Comparison of ENCODE assay signal across 25 cellular contexts in the genomic region with DNA sequence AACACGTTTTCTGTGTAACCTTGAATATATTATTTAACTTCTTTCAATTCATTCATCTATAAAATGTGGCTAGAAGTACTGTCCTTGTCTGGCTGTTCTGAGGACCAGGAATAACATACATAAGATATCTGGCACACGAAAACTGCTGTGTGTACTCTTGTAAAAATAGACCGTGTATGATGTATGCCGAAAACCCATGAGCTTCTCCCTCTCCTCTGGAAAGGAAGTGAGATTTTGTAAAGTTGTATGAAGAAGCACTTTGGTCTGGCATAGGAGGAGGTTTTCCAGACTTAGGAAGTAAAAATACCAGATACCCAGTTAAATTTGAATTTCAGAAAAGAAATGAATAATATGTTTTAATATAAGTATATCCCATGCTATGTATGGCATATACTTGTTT.
DNase-seq lines count a peak whose midpoint lies in the region; ATAC-seq and TF ChIP-seq lines count a peak whose summit lies in the region.
"Had no signal": no experiment of that assay in that cellular context is flagged by ENCODE, and none has a peak within 500 bp of the region (broad histone marks: within the 10 kb centered on the region; RNA-seq: fewer than 3 reads in every experiment).

No MANE protein-coding gene starts in this region.

- H2AFZ ChIP-seq in MM.1S (ENCODE audit: low read length): peak overlapping the region; percentile 13; the same call in 1 of the 2 replicates
- H2AFZ ChIP-seq: hepatocyte had no signal

- no peaks in the 10 kb centered on the region for H3K9me2 ChIP-seq in MM.1S (replicated peaks; ENCODE audit: insufficient read depth, low read length)

- peaks cover 6% of the 10 kb centered on the region for H3K4me1 ChIP-seq in MM.1S (ENCODE audit: low read length)
- H3K4me1 ChIP-seq in skeletal muscle satellite cell (ENCODE audit: control insufficient read depth, insufficient read depth, low read length): no peaks in the 10 kb centered on the region
- no peaks in the 10 kb centered on the region for H3K4me1 ChIP-seq in left lung
- H3K4me1 ChIP-seq: BLaER1, body of pancreas, HAP-1, vagina had no signal

- 0 out of 2 replicates have a peak, but pooled peaks cover 3% of the 10 kb centered on the region for H3F3A ChIP-seq in MM.1S (ENCODE audit: insufficient read depth, low read length)

- DNase-seq in MM.1S (no peak), left ventricle myocardium superior (no peak), T-helper 9 cell (no peak), left lung (no peak)
- DNase-seq: activated CD4-positive, CD25-positive, alpha-beta regulatory T cell treated with anti-CD3 and anti-CD28 coated beads, Interleukin-2, amount 50 U/mL, for 72 hours; activated CD8-positive, alpha-beta memory T cell treated with anti-CD3 and anti-CD28 coated beads, Interleukin-2, amount 50 U/mL, for 48 hours; activated CD8-positive, alpha-beta T cell treated with anti-CD3 and anti-CD28 coated beads for 36 hours; activated naive CD4-positive, alpha-beta T cell treated with anti-CD3 and anti-CD28 coated beads for 36 hours; cerebellar nuclear complex; dermis blood vessel endothelial cell; NCI-H1930; NCI-H2171 treated with DMSO at 0.1 percent for 48 hours; NCI-H510A; stimulated activated CD4-positive, alpha-beta T cell treated with anti-CD3 and anti-CD28 coated beads, Interleukin-2, amount 100 ng/mL, for 24 hours; stimulated activated naive CD8-positive, alpha-beta T cell treated with anti-CD3 and anti-CD28 coated beads, Interleukin-15, Interleukin-2, amounts not matched to agents 100 U/mL and 50 U/mL, for 24 hours had no signal

- H3K4me2 ChIP-seq in MM.1S (ENCODE audit: low read depth, low read length) (peak overlapping the region; percentile 21; the same call in 1 of the 2 replicates), skeletal muscle satellite cell (ENCODE audit: low read length) (peak overlapping the region; percentile 33)
- H3K4me2 ChIP-seq: BLaER1, hepatocyte had no signal

- H3K27me3 ChIP-seq in MM.1S (replicated peaks; ENCODE audit: insufficient read depth, low read length) (no peaks in the 10 kb centered on the region), skeletal muscle satellite cell (ENCODE audit: control insufficient read depth, insufficient read depth, low read length) (no peaks in the 10 kb centered on the region), left lung (no peaks in the 10 kb centered on the region)
- H3K27me3 ChIP-seq: BLaER1, body of pancreas, hepatocyte, vagina had no signal

- peak overlapping the region; percentile 13; the same call in 1 of the 2 replicates for H3K4me3 ChIP-seq in MM.1S (ENCODE audit: low read length)
- no peak overlapping the region for H3K4me3 ChIP-seq in skeletal muscle satellite cell (ENCODE audit: low read length)
- no peak overlapping the region for H3K4me3 ChIP-seq in left lung
- H3K4me3 ChIP-seq: BLaER1, body of pancreas, HAP-1, hepatocyte, vagina had no signal

- H3K27ac ChIP-seq in MM.1S (ENCODE audit: low read length) (peak overlapping the region; percentile 25; the same call in 1 of the 2 replicates), VCaP (peak overlapping the region; percentile 35), left lung (no peak overlapping the region)
- H3K27ac ChIP-seq: BLaER1, body of pancreas, hepatocyte, vagina had no signal

- intact Hi-C loops in left ventricle myocardium superior (cut with micrococcal nuclease): no loop called here
- intact Hi-C loops in left lung (cut with DNase I): no loop called here

- TF ChIP-seq CTCF in MM.1S (IDR thresholded peaks at IDR 0.05; ENCODE audit: low read length) (no peak), VCaP (conservative IDR thresholded peaks at IDR 0.05) (no peak), left lung (IDR thresholded peaks at IDR 0.05) (no peak)

- H3K9me3 ChIP-seq in MM.1S (replicated peaks; ENCODE audit: insufficient read depth, low read length) (no peaks in the 10 kb centered on the region), skeletal muscle satellite cell (replicated peaks; ENCODE audit: low read length) (no peaks in the 10 kb centered on the region), left lung (no peaks in the 10 kb centered on the region)
- H3K9me3 ChIP-seq: BLaER1, body of pancreas, HAP-1, vagina had no signal

- no peaks in the 10 kb centered on the region for H3K79me2 ChIP-seq in MM.1S (ENCODE audit: low read length)
- H3K79me2 ChIP-seq: hepatocyte had no signal

- no peak overlapping the region for H3K9ac ChIP-seq in MM.1S (ENCODE audit: low read length)
- H3K9ac ChIP-seq in skeletal muscle satellite cell (ENCODE audit: low read depth, low read length): no peak overlapping the region
- H3K9ac ChIP-seq: BLaER1 had no signal

- H3K36me3 ChIP-seq in MM.1S (replicated peaks; ENCODE audit: insufficient read depth, low read length) (no peaks in the 10 kb centered on the region), skeletal muscle satellite cell (ENCODE audit: insufficient read depth, low read length) (no peaks in the 10 kb centered on the region), left lung (no peaks in the 10 kb centered on the region)
- H3K36me3 ChIP-seq: BLaER1, HAP-1, vagina had no signal

- ATAC-seq in left ventricle myocardium superior (peak; percentile 61), left lung (no peak), HG03025 (IDR thresholded peaks at IDR 0.05; ENCODE audit: low FRiP score, unreplicated experiment) (no peak)
- ATAC-seq: activated CD8-positive, alpha-beta T cell treated with anti-CD3 and anti-CD28 coated beads for 36 hours; esophagus mucosa; SK-N-SH treated with all-trans-retinoic acid at 6 μM for 48 hours; stimulated activated naive CD8-positive, alpha-beta T cell treated with anti-CD3 and anti-CD28 coated beads, Interleukin-15, Interleukin-2, amounts not matched to agents 100 U/mL and 50 U/mL, for 24 hours had no signal

- H4K20me1 ChIP-seq in MM.1S (ENCODE audit: insufficient read depth, low read length): no peaks in the 10 kb centered on the region
- H4K20me1 ChIP-seq: BLaER1 had no signal

Comparison
In these comparisons a context has a peak if more than half of its experiments do, and no peak if none do; other contexts are left out.
1. H3K27ac ChIP-seq: peak in MM.1S (single experiment) and VCaP (single experiment); none in left lung (0 of 2).